In genomic region chr15:81002254-81003022, GRCh38 we compare ENCODE assay signal across 8 cellular contexts. TPM values are rescaled to one million over a fixed set of nuclear protein-coding genes. Genes with fewer than 3 reads are reported as not detected.
DNase-seq lines count a peak whose midpoint lies in the region; ATAC-seq and TF ChIP-seq lines count a peak whose summit lies in the region.

No MANE protein-coding gene starts in this region.

- H3K27me3 ChIP-seq in mononuclear cell (ENCODE audit: insufficient read depth, low read length), result no peaks in the 10 kb centered on the region

- peaks cover 38% of the 10 kb centered on the region for H3K4me1 ChIP-seq in mononuclear cell (ENCODE audit: insufficient read depth, low read length)

- peak overlapping the region; percentile 95 to 96 for H3K27ac ChIP-seq in coronary artery

- H3K4me3 ChIP-seq in AG09309 (ENCODE audit: control insufficient read depth, low read depth, low read length) (peak overlapping the region; percentile 86), coronary artery (peak overlapping the region; percentile 83), mononuclear cell (ENCODE audit: low read length) (peak overlapping the region; percentile 82)

- no peak for ATAC-seq in GM21447 (IDR thresholded peaks at IDR 0.05; ENCODE audit: unreplicated experiment)
- ATAC-seq in GM21717 (IDR thresholded peaks at IDR 0.05; ENCODE audit: unreplicated experiment), result no peak
- no peak for ATAC-seq in HG03469 (IDR thresholded peaks at IDR 0.05; ENCODE audit: unreplicated experiment)

- TF ChIP-seq CTCF in AG09309 (IDR thresholded peaks at IDR 0.05; ENCODE audit: control insufficient read depth, insufficient read depth, low read depth, low read length, missing control alignments) (no peak), coronary artery (IDR thresholded peaks at IDR 0.05) (no peak)

- H3K9me3 ChIP-seq in mononuclear cell (ENCODE audit: low read depth, low read length), result no peaks in the 10 kb centered on the region

- DNase-seq in AG09309 (ENCODE audit: low read depth), result no peak
- peak; percentile 49 for DNase-seq in HuH-7 (ENCODE audit: low spot score)
- no peak for DNase-seq in coronary artery (ENCODE audit: low spot score)
- no peak for DNase-seq in ureter (ENCODE audit: low spot score)

RNA-seq across cellular contexts. Expression of gene TLNRD1, which starts 1.7 kb away (rescaled TPM):
- 21.3 TPM for total RNA-seq in mononuclear cell
- 15.1 TPM for total RNA-seq in ureter

RNA-seq across cellular contexts. Expression of gene MESD, which starts 12.8 kb away (rescaled TPM):
- total RNA-seq in mononuclear cell (8.6 TPM), ureter (37.6 TPM)
